Comparison of ENCODE assay signal across 1 cellular context in genomic region chr12:70635713-70636112, GRCh38.
TF ChIP-seq lines count a peak whose summit lies in the region.

No MANE protein-coding gene starts in this region.

TF ChIP-seq in GM23338, 12 proteins besides CTCF, POLR2A, EP300 and RAD21 (continued from another document):
- no peak for TF ChIP-seq ZNF462 (CRISPR knock-in tag; IDR thresholded peaks at IDR 0.05)
- TF ChIP-seq CREB1 (CRISPR knock-in tag; IDR thresholded peaks at IDR 0.05; ENCODE audit: low read depth): no peak
- TF ChIP-seq NANOG (IDR thresholded peaks at IDR 0.05; ENCODE audit: borderline replicate concordance): no peak
- TF ChIP-seq ZNF331 (CRISPR knock-in tag; IDR thresholded peaks at IDR 0.05; ENCODE audit: low read depth): no peak
- TF ChIP-seq, protein P1, sequence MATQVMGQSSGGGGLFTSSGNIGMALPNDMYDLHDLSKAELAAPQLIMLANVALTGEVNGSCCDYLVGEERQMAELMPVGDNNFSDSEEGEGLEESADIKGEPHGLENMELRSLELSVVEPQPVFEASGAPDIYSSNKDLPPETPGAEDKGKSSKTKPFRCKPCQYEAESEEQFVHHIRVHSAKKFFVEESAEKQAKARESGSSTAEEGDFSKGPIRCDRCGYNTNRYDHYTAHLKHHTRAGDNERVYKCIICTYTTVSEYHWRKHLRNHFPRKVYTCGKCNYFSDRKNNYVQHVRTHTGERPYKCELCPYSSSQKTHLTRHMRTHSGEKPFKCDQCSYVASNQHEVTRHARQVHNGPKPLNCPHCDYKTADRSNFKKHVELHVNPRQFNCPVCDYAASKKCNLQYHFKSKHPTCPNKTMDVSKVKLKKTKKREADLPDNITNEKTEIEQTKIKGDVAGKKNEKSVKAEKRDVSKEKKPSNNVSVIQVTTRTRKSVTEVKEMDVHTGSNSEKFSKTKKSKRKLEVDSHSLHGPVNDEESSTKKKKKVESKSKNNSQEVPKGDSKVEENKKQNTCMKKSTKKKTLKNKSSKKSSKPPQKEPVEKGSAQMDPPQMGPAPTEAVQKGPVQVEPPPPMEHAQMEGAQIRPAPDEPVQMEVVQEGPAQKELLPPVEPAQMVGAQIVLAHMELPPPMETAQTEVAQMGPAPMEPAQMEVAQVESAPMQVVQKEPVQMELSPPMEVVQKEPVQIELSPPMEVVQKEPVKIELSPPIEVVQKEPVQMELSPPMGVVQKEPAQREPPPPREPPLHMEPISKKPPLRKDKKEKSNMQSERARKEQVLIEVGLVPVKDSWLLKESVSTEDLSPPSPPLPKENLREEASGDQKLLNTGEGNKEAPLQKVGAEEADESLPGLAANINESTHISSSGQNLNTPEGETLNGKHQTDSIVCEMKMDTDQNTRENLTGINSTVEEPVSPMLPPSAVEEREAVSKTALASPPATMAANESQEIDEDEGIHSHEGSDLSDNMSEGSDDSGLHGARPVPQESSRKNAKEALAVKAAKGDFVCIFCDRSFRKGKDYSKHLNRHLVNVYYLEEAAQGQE (IDR thresholded peaks at IDR 0.05; ENCODE audit: unreplicated experiment): no peak
- TF ChIP-seq EZH2phosphoT487 (IDR thresholded peaks at IDR 0.05; ENCODE audit: unreplicated experiment): no peak
